35 cellular contexts compared by ENCODE assay signal in the genomic region with DNA sequence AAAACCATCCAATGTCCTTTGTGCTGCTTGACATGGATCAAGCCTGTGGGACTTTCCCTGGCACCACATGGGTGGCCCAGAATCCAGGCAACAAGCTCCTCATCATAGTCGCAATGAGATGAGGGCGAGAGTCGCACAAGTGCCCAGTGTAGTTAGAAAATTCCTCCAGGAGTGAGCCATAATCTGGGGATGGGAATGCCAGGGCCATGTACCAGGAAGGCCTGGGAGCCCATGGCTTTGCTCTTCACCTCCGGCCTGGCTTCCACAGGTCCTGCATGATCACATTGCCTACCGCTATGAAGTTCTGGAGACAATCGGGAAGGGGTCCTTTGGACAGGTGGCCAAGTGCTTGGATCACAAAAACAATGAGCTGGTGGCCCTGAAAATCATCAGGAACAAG. TPM values are rescaled to one million over a fixed set of nuclear protein-coding genes. Genes with fewer than 3 reads are reported as not detected.
A peak's percentile ranks its signal among the peaks of the same experiment; 100 is the strongest.
DNase-seq lines count a peak whose midpoint lies in the region; FAIRE-seq and TF ChIP-seq lines count a peak whose summit lies in the region.
"Had no signal": no experiment of that assay in that cellular context is flagged by ENCODE, and none has a peak within 500 bp of the region (broad histone marks: within the 10 kb centered on the region; RNA-seq: fewer than 3 reads in every experiment).

No MANE protein-coding gene starts in this region.

- H4K20me1 ChIP-seq in H1 (replicated peaks in 1 of 2; ENCODE audit: control insufficient read depth in 1 of 2, insufficient read depth in 2 of 2, low read length in 2 of 2) = no peaks in the 10 kb centered on the region
- no peaks in the 10 kb centered on the region for H4K20me1 ChIP-seq in neural progenitor cell (ENCODE audit: low read depth)
- H4K20me1 ChIP-seq: BLaER1; BLaER1 treated with 17β-estradiol and CSF1 and Interleukin-3, amounts not matched to agents 10 nM and 100 nM had no signal

- H3K27ac ChIP-seq in H1 (ENCODE audit: low read depth, low read length) (no peak overlapping the region), esophagus muscularis mucosa (replicated peaks in 1 of 4) (no peak overlapping the region), neural progenitor cell (no peak overlapping the region), esophagus squamous epithelium (no peak overlapping the region)
- H3K27ac ChIP-seq in CD8-positive, alpha-beta memory T cell (ENCODE audit: low read depth, low read length) = no peak overlapping the region
- H3K27ac ChIP-seq: 22Rv1; A549; BLaER1; BLaER1 treated with 17β-estradiol and CSF1 and Interleukin-3, amounts not matched to agents 10 nM and 100 nM; C4-2B had no signal

- no peak for TF ChIP-seq RAD21 in H1 (IDR thresholded peaks at IDR 0.05 in 1 of 2, conservative IDR thresholded peaks at IDR 0.05 in 1 of 2; ENCODE audit: low read depth in 2 of 2, low read length in 2 of 2)

- no peak overlapping the region for H3K56ac ChIP-seq in H1 (replicated peaks; ENCODE audit: insufficient read length, low read depth, low read length)

- H4K5ac ChIP-seq in H1 (ENCODE audit: insufficient read length, low read depth, low read length) = no peak overlapping the region

- H3K14ac ChIP-seq in H1 (ENCODE audit: insufficient read length) = no peak overlapping the region

- H3K4me1 Mint-ChIP-seq in neural progenitor cell = no peaks in the 10 kb centered on the region
- H3K4me1 Mint-ChIP-seq in CD8-positive, alpha-beta memory T cell = no peaks in the 10 kb centered on the region
- H3K4me1 Mint-ChIP-seq: B cell; CD14-positive monocyte; CD4-positive, alpha-beta memory T cell; CD4-positive, CD25-positive, alpha-beta regulatory T cell had no signal

- H3K27me3 Mint-ChIP-seq in neural progenitor cell (ENCODE audit: insufficient read depth, low read depth) = no peaks in the 10 kb centered on the region
- H3K27me3 Mint-ChIP-seq in CD8-positive, alpha-beta memory T cell = peaks cover 3 to 10% of the 10 kb centered on the region in 2 donors
- H3K27me3 Mint-ChIP-seq: B cell; CD4-positive, CD25-positive, alpha-beta regulatory T cell had no signal

- TF ChIP-seq CTCF in H1 (IDR thresholded peaks at IDR 0.05; ENCODE audit: control extremely low read depth in 1 of 3, insufficient read depth in 1 of 3, low read depth in 1 of 3, low read length in 3 of 3) = no peak
- TF ChIP-seq CTCF in esophagus muscularis mucosa (IDR thresholded peaks at IDR 0.05) = no peak
- no peak for TF ChIP-seq CTCF in neural progenitor cell (IDR thresholded peaks at IDR 0.05)
- no peak for TF ChIP-seq CTCF in esophagus squamous epithelium (IDR thresholded peaks at IDR 0.05)

- H3K18ac ChIP-seq in H1 (ENCODE audit: extremely low read depth, low read length) = no peak overlapping the region

- H3K23ac ChIP-seq in H1 (ENCODE audit: insufficient read length) = no peak overlapping the region

- H3K4me2 ChIP-seq in H1 (ENCODE audit: insufficient read depth in 1 of 2, low read depth in 2 of 2, low read length in 2 of 2) (no peak overlapping the region), neural progenitor cell (no peak overlapping the region)
- H3K4me2 ChIP-seq: A549; BLaER1; BLaER1 treated with 17β-estradiol and CSF1 and Interleukin-3, amounts not matched to agents 10 nM and 100 nM had no signal

- H3K4ac ChIP-seq in H1 (replicated peaks; ENCODE audit: insufficient read length, low read depth, low read length) = no peak overlapping the region

- H4K8ac ChIP-seq in H1 (ENCODE audit: extremely low read depth, insufficient read depth, low read length) = 0 out of 2 replicates have a peak overlapping the region, but pooled peaks have one; percentile 7

- no peaks in the 10 kb centered on the region for H3K4me1 ChIP-seq in H1 (replicated peaks in 1 of 4; ENCODE audit: control insufficient read depth in 3 of 4, insufficient read depth in 4 of 4, low read length in 3 of 4)
- no peaks in the 10 kb centered on the region for H3K4me1 ChIP-seq in esophagus muscularis mucosa
- H3K4me1 ChIP-seq in neural progenitor cell = peaks cover 10% of the 10 kb centered on the region
- no peaks in the 10 kb centered on the region for H3K4me1 ChIP-seq in esophagus squamous epithelium
- H3K4me1 ChIP-seq in CD8-positive, alpha-beta memory T cell (ENCODE audit: insufficient read depth, low read length) = no peaks in the 10 kb centered on the region
- H3K4me1 ChIP-seq: A549; BE2C; BLaER1; BLaER1 treated with 17β-estradiol and CSF1 and Interleukin-3, amounts not matched to agents 10 nM and 100 nM; Caco-2 had no signal

- H2BK12ac ChIP-seq in H1 (ENCODE audit: low read depth, low read length) = no peak overlapping the region

- no peak overlapping the region for H2BK15ac ChIP-seq in H1 (ENCODE audit: low read length)

- TF ChIP-seq EP300 in H1 (IDR thresholded peaks at IDR 0.05; ENCODE audit: borderline replicate concordance in 1 of 2, low read depth in 2 of 2, low read length in 2 of 2) = no peak
- TF ChIP-seq EP300 in esophagus muscularis mucosa (IDR thresholded peaks at IDR 0.05) = no peak

- no peak overlapping the region for H2BK5ac ChIP-seq in H1 (ENCODE audit: low read depth, low read length)

- H3K79me1 ChIP-seq in H1 (ENCODE audit: low read depth, low read length) = no peaks in the 10 kb centered on the region

- no peaks in the 10 kb centered on the region for H3K9me3 Mint-ChIP-seq in neural progenitor cell
- H3K9me3 Mint-ChIP-seq in CD8-positive, alpha-beta memory T cell = no peaks in the 10 kb centered on the region
- H3K9me3 Mint-ChIP-seq: CD14-positive monocyte; CD4-positive, alpha-beta memory T cell; CD4-positive, alpha-beta T cell; CD4-positive, CD25-positive, alpha-beta regulatory T cell; CD8-positive, alpha-beta T cell had no signal

- POLR2A ChIA-PET in H1 (lab: Charles Lee; ENCODE audit: partially characterized antibody) = interaction anchor here (1.8 kb wide), 1 partner anchor 9 kb away, joined by 4 read pairs; no protein-coding TSS in a partner anchor
- POLR2A ChIA-PET in CD8-positive, alpha-beta memory T cell (lab: Charles Lee) = no interaction called here

- H3K27me3 ChIP-seq in H1 (replicated peaks in 1 of 4; ENCODE audit: control insufficient read depth in 3 of 4, extremely low read depth in 1 of 4, insufficient read depth in 3 of 4, low read length in 3 of 4) = no peaks in the 10 kb centered on the region; a peak in 1 of 7 replicates
- no peaks in the 10 kb centered on the region for H3K27me3 ChIP-seq in esophagus muscularis mucosa
- H3K27me3 ChIP-seq in neural progenitor cell = no peaks in the 10 kb centered on the region
- peaks cover 0 to 52% (median 0%) of the 10 kb centered on the region in 4 donors for H3K27me3 ChIP-seq in esophagus squamous epithelium
- peaks cover 4% of the 10 kb centered on the region for H3K27me3 ChIP-seq in CD8-positive, alpha-beta memory T cell (ENCODE audit: insufficient read depth, low read length, poor library complexity, severe bottlenecking)
- H3K27me3 ChIP-seq: BLaER1; BLaER1 treated with 17β-estradiol and CSF1 and Interleukin-3, amounts not matched to agents 10 nM and 100 nM had no signal

- no peaks in the 10 kb centered on the region for H3K9me3 ChIP-seq in H1 (ENCODE audit: insufficient read depth in 2 of 2, low read depth in 1 of 2, low read length in 1 of 2)
- H3K9me3 ChIP-seq in esophagus muscularis mucosa = no peaks in the 10 kb centered on the region
- H3K9me3 ChIP-seq in neural progenitor cell (ENCODE audit: low read depth) = no peaks in the 10 kb centered on the region
- no peaks in the 10 kb centered on the region for H3K9me3 ChIP-seq in esophagus squamous epithelium
- H3K9me3 ChIP-seq in CD8-positive, alpha-beta memory T cell (ENCODE audit: low read length) = no peaks in the 10 kb centered on the region
- H3K9me3 ChIP-seq: A549; BE2C; BLaER1; BLaER1 treated with 17β-estradiol and CSF1 and Interleukin-3, amounts not matched to agents 10 nM and 100 nM; Caco-2 had no signal

- no peak overlapping the region for H3K9ac ChIP-seq in H1 (replicated peaks in 1 of 4; ENCODE audit: extremely low read depth in 1 of 4, low read depth in 3 of 4, low read length in 3 of 4)
- no peak overlapping the region for H3K9ac ChIP-seq in neural progenitor cell
- H3K9ac ChIP-seq: BLaER1; BLaER1 treated with 17β-estradiol and CSF1 and Interleukin-3, amounts not matched to agents 10 nM and 100 nM had no signal

- WGBS in H1 (ENCODE audit: extremely low coverage in 1 of 2, insufficient coverage in 1 of 2, insufficient read length in 1 of 2, insufficient replicate concordance in 2 of 2, low coverage in 1 of 2, low lambda C conversion rate in 2 of 2, missing lambda C conversion rate in 1 of 2), 2 experiments = 98% methylated on average over 6 of the region's 6 CpGs; no CpG with 5 or more reads in 1 of the 2 experiments
- WGBS in esophagus muscularis mucosa = 95% methylated on average over 6 of the region's 6 CpGs
- 90 to 100% methylated on average over 3 to 6 of the region's 6 CpGs for WGBS in esophagus squamous epithelium, 2 donors

- CTCF ChIA-PET in H1 (lab: Charles Lee; ENCODE audit: partially characterized antibody) = interaction anchor here (1.6 to 5.6 kb wide), 2 partner anchors 8 to 9 kb away, joined by 4 to 50 read pairs; no protein-coding TSS in a partner anchor
- CTCF ChIA-PET in CD8-positive, alpha-beta memory T cell (lab: Charles Lee) = interaction anchor here (0.8 kb wide), 1 partner anchor 9 kb away, joined by 3 read pairs; no protein-coding TSS in a partner anchor

- H4K91ac ChIP-seq in H1 (replicated peaks; ENCODE audit: insufficient read length, low read length) = no peak overlapping the region

- H3K23me2 ChIP-seq in H1 (ENCODE audit: low read depth, low read length) = no peaks in the 10 kb centered on the region

- H2AFZ ChIP-seq in H1 (ENCODE audit: low read length) (no peak overlapping the region), neural progenitor cell (replicated peaks) (no peak overlapping the region)

- H3F3A ChIP-seq in neural progenitor cell (ENCODE audit: low read depth) = no peaks in the 10 kb centered on the region

- no peak for FAIRE-seq in H1 (lab: Jason Lieb, UNC)
- FAIRE-seq: A204.1, A549, D721Med had no signal

- H3K36me3 ChIP-seq in H1 (ENCODE audit: control insufficient read depth in 2 of 4, insufficient read depth in 4 of 4, low read length in 3 of 4) (no peaks in the 10 kb centered on the region), esophagus muscularis mucosa (no peaks in the 10 kb centered on the region), neural progenitor cell (no peaks in the 10 kb centered on the region), esophagus squamous epithelium (no peaks in the 10 kb centered on the region)
- H3K36me3 ChIP-seq in CD8-positive, alpha-beta memory T cell (ENCODE audit: insufficient read depth, low read length) = no peaks in the 10 kb centered on the region
- H3K36me3 ChIP-seq: BE2C; BLaER1; BLaER1 treated with 17β-estradiol and CSF1 and Interleukin-3, amounts not matched to agents 10 nM and 100 nM had no signal

- H3K79me2 ChIP-seq in H1 (ENCODE audit: control insufficient read depth in 1 of 2, insufficient read depth in 2 of 2, low read length in 2 of 2) = no peaks in the 10 kb centered on the region
- H3K79me2 ChIP-seq in neural progenitor cell (ENCODE audit: low read depth) = no peaks in the 10 kb centered on the region

- no peak overlapping the region for H2AK5ac ChIP-seq in H1 (ENCODE audit: low read depth, low read length)

- TF ChIP-seq POLR2A in H1 (IDR thresholded peaks at IDR 0.05; ENCODE audit: control extremely low read depth in 1 of 2, low read depth in 2 of 2, low read length in 2 of 2) (no peak), esophagus muscularis mucosa (IDR thresholded peaks at IDR 0.05; ENCODE audit: low read depth) (no peak), esophagus squamous epithelium (IDR thresholded peaks at IDR 0.05) (no peak)

- H3K27ac Mint-ChIP-seq in neural progenitor cell = peak overlapping the region; percentile 75
- H3K27ac Mint-ChIP-seq in CD8-positive, alpha-beta memory T cell = no peak overlapping the region
- H3K27ac Mint-ChIP-seq: B cell; CD14-positive monocyte; CD4-positive, alpha-beta memory T cell; CD4-positive, alpha-beta T cell; CD4-positive, CD25-positive, alpha-beta regulatory T cell; CD8-positive, alpha-beta T cell had no signal

- no peak overlapping the region for H3K4me3 Mint-ChIP-seq in neural progenitor cell
- no peak overlapping the region for H3K4me3 Mint-ChIP-seq in CD8-positive, alpha-beta memory T cell
- H3K4me3 Mint-ChIP-seq: B cell; CD14-positive monocyte; CD4-positive, alpha-beta memory T cell; CD4-positive, alpha-beta T cell; CD8-positive, alpha-beta T cell had no signal

- intact Hi-C loops in esophagus muscularis mucosa (cut with DNase I) = no loop called here
- intact Hi-C loops in esophagus squamous epithelium (cut with DNase I) = no loop called here

- DNase-seq in H1 (ENCODE audit: low read depth in 1 of 2, low spot score in 2 of 2) = no peak
- peak; percentile 91 for DNase-seq in esophagus muscularis mucosa (ENCODE audit: extremely low spot score)
- no peak for DNase-seq in neural progenitor cell (ENCODE audit: low spot score)
- no peak for DNase-seq in esophagus squamous epithelium (lab: John Stamatoyannopoulos, UW)
- no peak for DNase-seq in CD8-positive, alpha-beta memory T cell
- no peak for DNase-seq in NCI-H146 (lab: John Stamatoyannopoulos, UW)
- DNase-seq: 8988T; ACHN; AML-193; BE2C; C1 segment of cervical spinal cord; Caco-2; Calu3; CD4-positive, alpha-beta memory T cell; CD4-positive, alpha-beta T cell; CD4-positive, CD25-positive, alpha-beta regulatory T cell; CD8-positive, alpha-beta T cell; COR-L47; DMS 273 treated with DMSO at 0.1 percent for 48 hours; DMS153; DMS53; DMS79; DMS79 treated with DMSO at 0.1 percent for 48 hours; DND-41; EL had no signal

- H2BK20ac ChIP-seq in H1 (ENCODE audit: low read length) = no peak overlapping the region

- no peak overlapping the region for H2BK120ac ChIP-seq in H1 (replicated peaks; ENCODE audit: low read depth, low read length)

- H3K4me3 ChIP-seq in H1 (ENCODE audit: extremely low read depth in 1 of 4, insufficient read depth in 2 of 4, low read depth in 3 of 4, low read length in 4 of 4) = no peak overlapping the region
- H3K4me3 ChIP-seq in esophagus muscularis mucosa = no peak overlapping the region
- H3K4me3 ChIP-seq in neural progenitor cell = no peak overlapping the region
- no peak overlapping the region for H3K4me3 ChIP-seq in esophagus squamous epithelium
- H3K4me3 ChIP-seq in CD8-positive, alpha-beta memory T cell (ENCODE audit: low read length) = no peak overlapping the region
- H3K4me3 ChIP-seq: A549; BLaER1; BLaER1 treated with 17β-estradiol and CSF1 and Interleukin-3, amounts not matched to agents 10 nM and 100 nM had no signal

- H3K36me3 Mint-ChIP-seq in neural progenitor cell = no peaks in the 10 kb centered on the region
- no peaks in the 10 kb centered on the region for H3K36me3 Mint-ChIP-seq in CD8-positive, alpha-beta memory T cell
- H3K36me3 Mint-ChIP-seq: CD14-positive monocyte; CD4-positive, alpha-beta memory T cell; CD4-positive, CD25-positive, alpha-beta regulatory T cell; CD8-positive, alpha-beta T cell had no signal

RNA-seq across cellular contexts. Expression of a gene that starts 33.9 kb away (rescaled TPM):
- total RNA-seq in H1 (2021; fragmentation: NEBNext Ultra II Directional; extraction: Animal tissue kit (Norgen Biotek cat#: 25700)) = 9.7 and 10.5 TPM in 2 replicates
- polyA plus RNA-seq in H1 (2011; rRNA removed) = 8.7 and 11.4 TPM in 2 replicates
- 11.9 TPM for polyA plus RNA-seq in H1 (2011; cell fraction: cytosol; rRNA removed)
- polyA plus RNA-seq in H1 (2011; cell fraction: nucleus; rRNA removed) = 20.7 TPM
- polyA plus RNA-seq in H1 (2012, experiment 1 of 2) = 8.6 to 14.4 TPM (median 11.5 TPM) in 4 replicates
- 9.6 TPM for polyA plus RNA-seq in H1 (2012, experiment 2 of 2)
- 9.1 TPM for polyA plus RNA-seq in H1 (2013, experiment 1 of 2)
- polyA plus RNA-seq in H1 (2013, experiment 2 of 2) = 8.0 TPM
- polyA minus RNA-seq in H1 (2011; rRNA and poly(A)+ RNA removed) = 8.1 and 10.9 TPM in 2 replicates
- 4.9 TPM for polyA minus RNA-seq in H1 (2011; cell fraction: cytosol; rRNA and poly(A)+ RNA removed)
- polyA minus RNA-seq in H1 (2011; cell fraction: nucleus; rRNA and poly(A)+ RNA removed) = 11.4 TPM
- total RNA-seq in esophagus muscularis mucosa (10 to 100 TPM; 35.2 to 47.8 (median 41.3) TPM), neural progenitor cell (ENCODE audit: low replicate concordance) (15.2 and 20.5 TPM in 2 replicates), esophagus squamous epithelium (10 to 100 TPM; 13.0 to 32.6 (median 18.1) TPM)
- total RNA-seq in CD8-positive, alpha-beta memory T cell = 10 to 100 TPM; 29.5 to 29.6 TPM
- polyA plus RNA-seq in CD8-positive, alpha-beta memory T cell = 42.5 TPM

RNA-seq across cellular contexts. Expression of a gene that starts 53.0 kb away (rescaled TPM):
- total RNA-seq in H1 (2021; fragmentation: NEBNext Ultra II Directional; extraction: Animal tissue kit (Norgen Biotek cat#: 25700)) = 1.0 and 1.3 TPM in 2 replicates
- polyA plus RNA-seq in H1 (2011; rRNA removed) = 0.54 and 0.63 TPM in 2 replicates
- polyA plus RNA-seq in H1 (2011; cell fraction: cytosol; rRNA removed) = 1.1 TPM
- polyA plus RNA-seq in H1 (2011; cell fraction: nucleus; rRNA removed) = 1.5 TPM
- 0.26 to 0.97 TPM (median 0.60 TPM) in 4 replicates for polyA plus RNA-seq in H1 (2012, experiment 1 of 2)
- polyA plus RNA-seq in H1 (2012, experiment 2 of 2) = 0.04 TPM
- polyA plus RNA-seq in H1 (2013, experiment 1 of 2) = 0.87 TPM
- 0.39 TPM for polyA plus RNA-seq in H1 (2013, experiment 2 of 2)
- 1.5 and 1.8 TPM in 2 replicates for polyA minus RNA-seq in H1 (2011; rRNA and poly(A)+ RNA removed)
- 2.0 TPM for polyA minus RNA-seq in H1 (2011; cell fraction: cytosol; rRNA and poly(A)+ RNA removed)
- 1.6 TPM for polyA minus RNA-seq in H1 (2011; cell fraction: nucleus; rRNA and poly(A)+ RNA removed)
- under 1 TPM; 0.39 to 0.83 (median 0.73) TPM for total RNA-seq in esophagus muscularis mucosa
- total RNA-seq in neural progenitor cell (ENCODE audit: low replicate concordance) = 2.4 and 3.0 TPM in 2 replicates
- 1 to 10 TPM in 3 of 4 donors, under 1 TPM in 1; 0.97 to 2.6 (median 1.4) TPM for total RNA-seq in esophagus squamous epithelium
- total RNA-seq in CD8-positive, alpha-beta memory T cell = 1 to 10 TPM; 2.0 to 2.8 TPM
- 1.6 TPM for polyA plus RNA-seq in CD8-positive, alpha-beta memory T cell
- total RNA-seq: A172 had no signal
- polyA plus RNA-seq: CD14-positive monocyte had no signal

RNA-seq across cellular contexts. Expression of a gene that starts 53.0 kb away (rescaled TPM):
- 67.0 and 67.3 TPM in 2 replicates for total RNA-seq in H1 (2021; fragmentation: NEBNext Ultra II Directional; extraction: Animal tissue kit (Norgen Biotek cat#: 25700))
- 41.1 and 50.2 TPM in 2 replicates for polyA plus RNA-seq in H1 (2011; rRNA removed)
- 48.4 TPM for polyA plus RNA-seq in H1 (2011; cell fraction: cytosol; rRNA removed)
- polyA plus RNA-seq in H1 (2011; cell fraction: nucleus; rRNA removed) = 73.3 TPM
- polyA plus RNA-seq in H1 (2012, experiment 1 of 2) = 82.4 to 110 TPM (median 104 TPM) in 4 replicates
- polyA plus RNA-seq in H1 (2012, experiment 2 of 2) = 10.9 TPM
- polyA plus RNA-seq in H1 (2013, experiment 1 of 2) = 44.4 TPM
- 55.1 TPM for polyA plus RNA-seq in H1 (2013, experiment 2 of 2)
- polyA minus RNA-seq in H1 (2011; rRNA and poly(A)+ RNA removed) = 145 and 201 TPM in 2 replicates
- polyA minus RNA-seq in H1 (2011; cell fraction: cytosol; rRNA and poly(A)+ RNA removed) = 64.8 TPM
- polyA minus RNA-seq in H1 (2011; cell fraction: nucleus; rRNA and poly(A)+ RNA removed) = 91.1 TPM
- total RNA-seq in esophagus muscularis mucosa (10 to 100 TPM; 18.7 to 56.1 (median 32.7) TPM), neural progenitor cell (ENCODE audit: low replicate concordance) (46.4 and 67.7 TPM in 2 replicates), esophagus squamous epithelium (10 to 100 TPM; 30.6 to 69.3 (median 49.0) TPM)
- total RNA-seq in CD8-positive, alpha-beta memory T cell = 100 to 1,000 TPM; 143 TPM
- polyA plus RNA-seq in CD8-positive, alpha-beta memory T cell = 135 TPM

RNA-seq across cellular contexts. Expression of a gene that starts 57.2 kb away (rescaled TPM):
- total RNA-seq in H1 (2021; fragmentation: NEBNext Ultra II Directional; extraction: Animal tissue kit (Norgen Biotek cat#: 25700)) = 42.4 and 48.3 TPM in 2 replicates
- polyA plus RNA-seq in H1 (2011; rRNA removed) = 9.9 and 29.7 TPM in 2 replicates
- 42.5 TPM for polyA plus RNA-seq in H1 (2011; cell fraction: cytosol; rRNA removed)
- 7.5 TPM for polyA plus RNA-seq in H1 (2011; cell fraction: nucleus; rRNA removed)
- 26.1 to 63.7 TPM (median 31.3 TPM) in 4 replicates for polyA plus RNA-seq in H1 (2012, experiment 1 of 2)
- 6.3 TPM for polyA plus RNA-seq in H1 (2012, experiment 2 of 2)
- polyA plus RNA-seq in H1 (2013, experiment 1 of 2) = 62.3 TPM
- 58.5 TPM for polyA plus RNA-seq in H1 (2013, experiment 2 of 2)
- 8.5 and 16.6 TPM in 2 replicates for polyA minus RNA-seq in H1 (2011; rRNA and poly(A)+ RNA removed)
- polyA minus RNA-seq in H1 (2011; cell fraction: cytosol; rRNA and poly(A)+ RNA removed) = 12.3 TPM
- 24.3 TPM for polyA minus RNA-seq in H1 (2011; cell fraction: nucleus; rRNA and poly(A)+ RNA removed)
- total RNA-seq in esophagus muscularis mucosa (1 to 10 TPM in 1 of 4 donors, under 1 TPM in 3; 0.58 to 1.4 (median 0.75) TPM), neural progenitor cell (ENCODE audit: low replicate concordance) (130 and 189 TPM in 2 replicates), esophagus squamous epithelium (10 to 100 TPM in 2 of 4 donors, 1 to 10 TPM in 2; 4.4 to 16.5 (median 10.3) TPM)
- total RNA-seq in CD8-positive, alpha-beta memory T cell = 10 to 100 TPM; 28.4 to 29.5 TPM
- 1.6 TPM for polyA plus RNA-seq in CD8-positive, alpha-beta memory T cell
